In the genomic region with DNA sequence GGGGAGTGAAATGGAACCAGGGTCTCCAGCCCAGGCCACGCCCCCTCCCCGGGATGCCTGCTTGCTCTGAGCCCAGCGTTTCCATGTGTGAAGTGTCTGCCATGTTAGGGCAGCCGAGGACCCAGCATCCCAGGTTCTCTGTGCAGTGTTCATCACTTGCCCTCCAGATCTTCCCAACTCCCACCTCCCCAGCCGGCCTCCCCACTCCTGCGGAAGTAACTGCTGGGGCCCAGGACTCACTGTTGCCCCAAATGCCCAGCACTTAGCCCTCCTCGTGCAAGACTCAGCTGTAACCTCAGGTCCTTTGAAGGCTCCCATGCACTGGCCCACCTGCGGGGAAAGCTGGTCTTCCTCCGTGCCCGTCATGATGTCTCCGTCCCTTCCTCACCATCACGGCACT, we compare ENCODE assay signal across 14 cellular contexts. TPM values are rescaled to one million over a fixed set of nuclear protein-coding genes. Genes with fewer than 3 reads are reported as not detected.
DNase-seq lines count a peak whose midpoint lies in the region; ATAC-seq and TF ChIP-seq lines count a peak whose summit lies in the region.
"Had no signal": no experiment of that assay in that cellular context is flagged by ENCODE, and none has a peak within 500 bp of the region (broad histone marks: within the 10 kb centered on the region; RNA-seq: fewer than 3 reads in every experiment).

No MANE protein-coding gene starts in this region.

- no peak for ATAC-seq in Panc1
- ATAC-seq in left lobe of liver = no peak
- ATAC-seq in sciatic nerve = no peak
- ATAC-seq: GM23338 had no signal

- TF ChIP-seq CTCF in Panc1 (IDR thresholded peaks at IDR 0.05) = no peak
- no peak for TF ChIP-seq CTCF in coronary artery (IDR thresholded peaks at IDR 0.05)

- H3K36me3 ChIP-seq in Panc1 (ENCODE audit: control insufficient read depth, insufficient read depth, low read length) (no peaks in the 10 kb centered on the region), MG63 (no peaks in the 10 kb centered on the region)

- no peak for DNase-seq in Panc1 (ENCODE audit: low read depth, low spot score)
- peak; percentile 60 for DNase-seq in coronary artery (ENCODE audit: low spot score)
- peak; percentile 29 for DNase-seq in left lobe of liver (ENCODE audit: low spot score)
- DNase-seq in sciatic nerve (ENCODE audit: low spot score) = peak; percentile 38
- no peak for DNase-seq in MG63
- DNase-seq in superior temporal gyrus (ENCODE audit: extremely low spot score) = no peak
- no peak for DNase-seq in ureter (ENCODE audit: low spot score)
- DNase-seq: C1 segment of cervical spinal cord; Calu3; CD4-positive, alpha-beta T cell; DMS 273 treated with DMSO at 0.1 percent for 48 hours; DMS79; H7 had no signal

- intact Hi-C loops in Panc1 (cut with micrococcal nuclease; ENCODE audit: unreplicated experiment) = loop anchor here (5.0 kb wide), 1 partner anchor 202 kb away; no protein-coding TSS in a partner anchor
- intact Hi-C loops in sciatic nerve (cut with DNase I) = loop anchor here (5.0 kb wide), 1 partner anchor 167 kb away; no protein-coding TSS in a partner anchor

- H3K27ac ChIP-seq in Panc1 (ENCODE audit: low read length) (peak overlapping the region; percentile 8), coronary artery (no peak overlapping the region)

- in situ Hi-C loops in Panc1 (cut with HindIII; ENCODE audit: low pct_unique_long_range_greater_than_20kb, low sequenced_read_pairs) = no loop called here

- CTCF ChIA-PET in Panc1 (lab: Charles Lee) = no interaction called here

- H3K27me3 ChIP-seq in Panc1 (ENCODE audit: control insufficient read depth, insufficient read depth, low read length) = no peaks in the 10 kb centered on the region
- no peaks in the 10 kb centered on the region for H3K27me3 ChIP-seq in MG63

- H3K4me3 ChIP-seq in Panc1 (ENCODE audit: low read depth in 2 of 2, low read length in 2 of 2) (no peak overlapping the region), coronary artery (no peak overlapping the region), MG63 (no peak overlapping the region)
- H3K4me3 ChIP-seq: GM23338 had no signal

- H3K4me1 ChIP-seq in Panc1 (ENCODE audit: control insufficient read depth, insufficient read depth, low read length) = peaks cover 16% of the 10 kb centered on the region

- H3K9me3 ChIP-seq in Panc1 (ENCODE audit: control insufficient read depth, insufficient read depth, low read depth, low read length) = no peaks in the 10 kb centered on the region
- no peaks in the 10 kb centered on the region for H3K9me3 ChIP-seq in MG63

- POLR2A ChIA-PET in Panc1 (lab: Charles Lee) = no interaction called here

- no TSS peak for BruUV-seq in Panc1 (replicated peaks; lab: Mats Ljungman, UMichigan)

RNA-seq across cellular contexts. Expression of a gene that starts 9.7 kb away (rescaled TPM):
- total RNA-seq in Panc1 (2021; ENCODE audit: unreplicated experiment) = 2.5 TPM
- polyA plus RNA-seq in Panc1 (2012; ENCODE audit: insufficient read length) = 4.5 TPM
- 9.4 TPM for total RNA-seq in left lobe of liver
- total RNA-seq in sciatic nerve = 38.1 TPM
- total RNA-seq in MG63 (2014; rRNA removed; shearing (Covaris generic); ENCODE audit: low replicate concordance) = 204 and 346 TPM in 2 replicates
- total RNA-seq in ureter = 20.2 TPM
- total RNA-seq: Calu3 had no signal

Comparison
In these comparisons a context has a peak if more than half of its experiments do, and no peak if none do; other contexts are left out.
1. DNase-seq: peak in coronary artery (single experiment), left lobe of liver (single experiment) and sciatic nerve (single experiment); none in Panc1 (single experiment), MG63 (single experiment), superior temporal gyrus (single experiment) and ureter (single experiment).